ENCODE assay signal across 8 cellular contexts in genomic region chr12:48853228-48853688, GRCh38. TPM values are rescaled to one million over a fixed set of nuclear protein-coding genes. Genes with fewer than 3 reads are reported as not detected.
DNase-seq lines count a peak whose midpoint lies in the region; ATAC-seq, FAIRE-seq and TF ChIP-seq lines count a peak whose summit lies in the region.

No MANE protein-coding gene starts in this region.

- TF ChIP-seq CTCF in WI38 (IDR thresholded peaks at IDR 0.05; ENCODE audit: low read depth, low read length) = peak; percentile 69
- peak; percentile 74 for TF ChIP-seq CTCF in bronchial epithelial cell (IDR thresholded peaks at IDR 0.05; ENCODE audit: insufficient read depth, low read length, severe bottlenecking)

- ATAC-seq in HG03095 (IDR thresholded peaks at IDR 0.05; ENCODE audit: unreplicated experiment) = peak; percentile 32

- peak; percentile 93 for DNase-seq in ELF-1 (ENCODE audit: low read depth, low spot score)
- DNase-seq in NCI-H2196 treated with DMSO at 0.1 percent for 48 hours (lab: John Stamatoyannopoulos, UW; ENCODE audit: unreplicated experiment) = peak; percentile 59
- peak; percentile 82 for DNase-seq in bronchial epithelial cell (ENCODE audit: low read depth)
- DNase-seq in iris pigment epithelial cell (ENCODE audit: low read depth) = peak; percentile 86
- DNase-seq in smooth muscle cell of the brain vasculature (ENCODE audit: low read depth, low spot score) = peak; percentile 89
- no peak for DNase-seq in cortex of kidney (lab: John Stamatoyannopoulos, UW)

- FAIRE-seq in bronchial epithelial cell (lab: Jason Lieb, UNC) = no peak

- H3K4me3 ChIP-seq in WI38 (ENCODE audit: low read depth, low read length) (peak overlapping the region; percentile 94), bronchial epithelial cell (ENCODE audit: low read depth, low read length) (no peak overlapping the region)

- no peaks in the 10 kb centered on the region for H3K27me3 ChIP-seq in bronchial epithelial cell (ENCODE audit: control insufficient read depth, insufficient read depth, low read length)

- peaks cover 4% of the 10 kb centered on the region for H3K36me3 ChIP-seq in bronchial epithelial cell (ENCODE audit: control insufficient read depth, insufficient read depth, low read length)

RNA-seq across cellular contexts. Expression of gene DDX23, which starts 1.3 kb away (rescaled TPM):
- 68.7 and 81.2 TPM in 2 replicates for total RNA-seq in bronchial epithelial cell

RNA-seq across cellular contexts. Expression of gene RND1, which starts 12.4 kb away (rescaled TPM):
- 2.9 and 4.5 TPM in 2 replicates for total RNA-seq in bronchial epithelial cell

RNA-seq across cellular contexts. Expression of gene CACNB3, which starts 35.0 kb away (rescaled TPM):
- 7.4 and 8.6 TPM in 2 replicates for total RNA-seq in bronchial epithelial cell
